In genomic region chr10:132395704-132396494, GRCh38 we compare ENCODE assay signal across 8 cellular contexts.
DNase-seq lines count a peak whose midpoint lies in the region; ATAC-seq and TF ChIP-seq lines count a peak whose summit lies in the region.

No MANE protein-coding gene starts in this region.

- ATAC-seq in HG03571 (IDR thresholded peaks at IDR 0.05; ENCODE audit: unreplicated experiment), result no peak

- H3K4me3 ChIP-seq in SK-N-MC (peak overlapping the region; percentile 65), neutrophil (ENCODE audit: low read depth in 1 of 2, low read length in 1 of 2) (peak overlapping the region; percentile 52 to 61)

- DNase-seq in stimulated activated CD4-positive, alpha-beta T cell treated with anti-CD3 and anti-CD28 coated beads, Interleukin-4, amount 100 ng/mL, for 4 hours, result peak; percentile 24 to 35
- DNase-seq in stimulated activated CD4-positive, alpha-beta T cell treated with anti-CD3 and anti-CD28 coated beads, Interleukin-4, amount 100 ng/mL, for 24 hours, result no peak
- no peak for DNase-seq in SK-N-MC (ENCODE audit: low read depth, low spot score)
- peak; percentile 12 for DNase-seq in fibroblast of peridontal ligament (ENCODE audit: extremely low read depth)
- DNase-seq in GF-D8 (lab: John Stamatoyannopoulos, UW), result no peak
- DNase-seq in dedifferentiated amniotic fluid mesenchymal stem cell (ENCODE audit: extremely low spot score), result no peak

- H3K27me3 ChIP-seq in neutrophil, result peaks cover 20% of the 10 kb centered on the region

- no peaks in the 10 kb centered on the region for H3K36me3 ChIP-seq in SK-N-MC (ENCODE audit: insufficient read depth, low read length)
- H3K36me3 ChIP-seq in neutrophil, result no peaks in the 10 kb centered on the region

- H3K27ac ChIP-seq in SK-N-MC (no peak overlapping the region; the same call in 1 of the 2 replicates), neutrophil (peak overlapping the region; percentile 69)

- TF ChIP-seq CTCF in neutrophil (IDR thresholded peaks at IDR 0.05), result no peak

- peak overlapping the region; percentile 41 for H3K9ac ChIP-seq in SK-N-MC (ENCODE audit: insufficient read length)

- H3K9me3 ChIP-seq in SK-N-MC (ENCODE audit: low read depth, low read length), result no peaks in the 10 kb centered on the region
- no peaks in the 10 kb centered on the region for H3K9me3 ChIP-seq in neutrophil

- peaks cover 30 to 53% of the 10 kb centered on the region in 2 experiments for H3K4me1 ChIP-seq in neutrophil (ENCODE audit: control insufficient read depth in 1 of 2, insufficient read depth in 1 of 2, low read depth in 1 of 2, low read length in 1 of 2)

Comparison
In these comparisons a context has a peak if more than half of its experiments do, and no peak if none do; other contexts are left out.
1. DNase-seq: peak in stimulated activated CD4-positive, alpha-beta T cell treated with anti-CD3 and anti-CD28 coated beads, Interleukin-4, amount 100 ng/mL, for 4 hours (2 of 2) and fibroblast of peridontal ligament (single experiment); none in stimulated activated CD4-positive, alpha-beta T cell treated with anti-CD3 and anti-CD28 coated beads, Interleukin-4, amount 100 ng/mL, for 24 hours (single experiment), SK-N-MC (single experiment), GF-D8 (single experiment) and dedifferentiated amniotic fluid mesenchymal stem cell (single experiment).